Comparison of ENCODE assay signal across 8 cellular contexts in the genomic region with DNA sequence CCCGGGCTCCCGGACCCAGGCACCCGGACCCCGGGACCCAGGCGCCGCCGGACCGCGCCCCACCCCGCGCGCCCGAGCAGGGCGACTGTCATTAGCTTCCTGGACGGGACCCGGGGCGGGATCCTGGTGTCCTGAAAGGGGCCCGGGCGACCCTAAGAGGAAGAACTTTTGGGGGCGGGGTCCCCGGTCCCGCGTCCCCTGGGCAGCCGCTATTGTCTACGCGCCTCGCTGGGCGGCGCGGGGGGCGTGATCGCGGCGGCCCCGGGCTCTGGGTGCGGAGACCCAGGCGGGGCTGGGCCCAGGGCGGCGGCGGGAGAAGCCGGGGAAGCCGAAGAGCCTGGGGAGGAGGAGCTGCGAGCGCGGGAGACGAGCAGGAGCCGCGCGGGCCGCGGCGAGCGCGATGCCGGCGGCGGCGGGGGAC. TPM values are rescaled to one million over a fixed set of nuclear protein-coding genes. Genes with fewer than 3 reads are reported as not detected.
DNase-seq lines count a peak whose midpoint lies in the region; ATAC-seq and TF ChIP-seq lines count a peak whose summit lies in the region.

No MANE protein-coding gene starts in this region.

- TF ChIP-seq CTCF in breast epithelium (IDR thresholded peaks at IDR 0.05) = no peak

- H3K4me3 ChIP-seq in ACC112 (ENCODE audit: low read depth, low read length) (peak overlapping the region; percentile 68), breast epithelium (peak overlapping the region; percentile 69 to 87 (median 69)), mesendoderm (ENCODE audit: low read length) (peak overlapping the region; percentile 70)
- no peak overlapping the region for H3K4me3 ChIP-seq in CD8-positive, alpha-beta memory T cell (ENCODE audit: low read length)

- H2AK5ac ChIP-seq in mesendoderm (ENCODE audit: low read length) = no peak overlapping the region

- no peak overlapping the region for H4K5ac ChIP-seq in mesendoderm (ENCODE audit: low read length)

- no peak overlapping the region for H2BK5ac ChIP-seq in mesendoderm (ENCODE audit: low read length)

- H3K4me1 Mint-ChIP-seq in CD8-positive, alpha-beta memory T cell = peaks cover 10 to 14% (median 11%) of the 10 kb centered on the region in 3 donors

- H3K9me3 ChIP-seq in breast epithelium = no peaks in the 10 kb centered on the region
- H3K9me3 ChIP-seq in CD8-positive, alpha-beta memory T cell (ENCODE audit: low read length) = no peaks in the 10 kb centered on the region

- ATAC-seq in HG02759 (IDR thresholded peaks at IDR 0.05; ENCODE audit: unreplicated experiment) (peak; percentile 9), HG02981 (IDR thresholded peaks at IDR 0.05; ENCODE audit: unreplicated experiment) (no peak), HG03432 (IDR thresholded peaks at IDR 0.05; ENCODE audit: unreplicated experiment) (no peak)

- peaks cover 12% of the 10 kb centered on the region for H3K79me1 ChIP-seq in mesendoderm (ENCODE audit: low read length)

- no peaks in the 10 kb centered on the region for H3K36me3 ChIP-seq in ACC112 (ENCODE audit: insufficient read depth, low read length)
- no peaks in the 10 kb centered on the region for H3K36me3 ChIP-seq in breast epithelium
- H3K36me3 ChIP-seq in mesendoderm (ENCODE audit: control insufficient read depth, insufficient read depth, low read length) = no peaks in the 10 kb centered on the region
- no peaks in the 10 kb centered on the region for H3K36me3 ChIP-seq in CD8-positive, alpha-beta memory T cell (ENCODE audit: insufficient read depth, low read length)

- H3K18ac ChIP-seq in mesendoderm (ENCODE audit: low read length) = peak overlapping the region; percentile 13

- H3K27ac ChIP-seq in ACC112 (ENCODE audit: low read depth, low read length) = no peak overlapping the region
- H3K27ac ChIP-seq in breast epithelium = peak overlapping the region; percentile 64 to 76
- H3K27ac ChIP-seq in mesendoderm (ENCODE audit: low read depth, low read length) = peak overlapping the region; percentile 49
- no peak overlapping the region for H3K27ac ChIP-seq in CD8-positive, alpha-beta memory T cell (ENCODE audit: low read depth, low read length)

- peak overlapping the region; percentile 39 for H2BK120ac ChIP-seq in mesendoderm (ENCODE audit: low read depth, low read length)

- WGBS in mesendoderm (ENCODE audit: extremely low coverage, insufficient coverage, low lambda C conversion rate) = no CpG with 5 or more reads among the region's 58 CpGs

- H3K27me3 ChIP-seq in ACC112 (ENCODE audit: insufficient read depth, low read length) (peaks cover 70% of the 10 kb centered on the region), breast epithelium (peaks cover 0 to 3% of the 10 kb centered on the region in 2 donors), mesendoderm (ENCODE audit: insufficient read depth, low read length, poor library complexity) (no peaks in the 10 kb centered on the region)
- peaks cover 10% of the 10 kb centered on the region for H3K27me3 ChIP-seq in CD8-positive, alpha-beta memory T cell (ENCODE audit: insufficient read depth, low read length, poor library complexity, severe bottlenecking)

- H3K4me1 ChIP-seq in ACC112 (ENCODE audit: control insufficient read depth, insufficient read depth, low read length, unreplicated experiment) (no peaks in the 10 kb centered on the region), breast epithelium (peaks cover 0 to 9% of the 10 kb centered on the region in 2 donors), mesendoderm (ENCODE audit: control insufficient read depth, low read depth, low read length) (no peaks in the 10 kb centered on the region)
- no peaks in the 10 kb centered on the region for H3K4me1 ChIP-seq in CD8-positive, alpha-beta memory T cell (ENCODE audit: insufficient read depth, low read length)

- peak overlapping the region; percentile 87 for H4K8ac ChIP-seq in mesendoderm (ENCODE audit: low read depth, low read length)

- H3K9me3 Mint-ChIP-seq in CD8-positive, alpha-beta memory T cell = peaks cover 0 to 3% (median 0%) of the 10 kb centered on the region in 5 donors

- TF ChIP-seq POLR2A in breast epithelium (IDR thresholded peaks at IDR 0.05) = no peak

- CTCF ChIA-PET in CD8-positive, alpha-beta memory T cell (lab: Charles Lee) = interaction anchor here (1.0 kb wide), 1 partner anchor 15 kb away, joined by 3 read pairs; no protein-coding TSS in a partner anchor

- no peak overlapping the region for H3K27ac Mint-ChIP-seq in CD8-positive, alpha-beta memory T cell

- DNase-seq in breast epithelium (ENCODE audit: low spot score in 2 of 2) = no peak
- DNase-seq in mesendoderm = peak; percentile 47
- no peak for DNase-seq in SW480 (ENCODE audit: low spot score)
- no peak for DNase-seq in CD8-positive, alpha-beta memory T cell

- H3K4me2 ChIP-seq in mesendoderm (ENCODE audit: low read length) = peak overlapping the region; percentile 88

- peak overlapping the region; percentile 96 for H3K56ac ChIP-seq in mesendoderm (ENCODE audit: low read length)

- H3K23ac ChIP-seq in mesendoderm (ENCODE audit: low read length) = no peak overlapping the region

- peak overlapping the region; percentile 93 for H3K9ac ChIP-seq in mesendoderm (ENCODE audit: low read length)

- peaks cover 29 to 59% of the 10 kb centered on the region in 2 donors for H3K27me3 Mint-ChIP-seq in CD8-positive, alpha-beta memory T cell

- H3K79me2 ChIP-seq in ACC112 (ENCODE audit: control insufficient read depth, insufficient read depth, low read length, unreplicated experiment) (no peaks in the 10 kb centered on the region), mesendoderm (ENCODE audit: control insufficient read depth, insufficient read depth, low read length) (peaks cover 11% of the 10 kb centered on the region)

- no peak overlapping the region for H2BK15ac ChIP-seq in mesendoderm (replicated peaks; ENCODE audit: low read depth)

- H2AFZ ChIP-seq in ACC112 (ENCODE audit: low read length, unreplicated experiment) = no peak overlapping the region

- peaks cover 0 to 2% (median 0%) of the 10 kb centered on the region in 3 donors for H3K36me3 Mint-ChIP-seq in CD8-positive, alpha-beta memory T cell

- POLR2A ChIA-PET in CD8-positive, alpha-beta memory T cell (lab: Charles Lee) = no interaction called here

- intact Hi-C loops in breast epithelium (cut with DNase I; ENCODE audit: low total_unique reads) = loop anchor here (5.0 kb wide), 1 partner anchor 384 kb away; no protein-coding TSS in a partner anchor

- peak overlapping the region; percentile 82 for H3K4ac ChIP-seq in mesendoderm (ENCODE audit: low read depth, low read length)

- H3K4me3 Mint-ChIP-seq in CD8-positive, alpha-beta memory T cell = no peak overlapping the region

RNA-seq across cellular contexts. Expression of a gene that starts 0.5 kb away (rescaled TPM):
- total RNA-seq in breast epithelium = 1 to 10 TPM in 2 of 3 donors, under 1 TPM in 1; 0.32 to 2.0 (median 1.3) TPM
- 7.3 TPM for polyA plus RNA-seq in mesendoderm (2013, experiment 1 of 2)
- polyA plus RNA-seq in mesendoderm (2013, experiment 2 of 2) = 7.1 TPM
- under 1 TPM; 0.02 to 0.20 TPM for total RNA-seq in CD8-positive, alpha-beta memory T cell
- 0.06 TPM for polyA plus RNA-seq in CD8-positive, alpha-beta memory T cell

Comparison
In these comparisons a context has a peak if more than half of its experiments do, and no peak if none do; other contexts are left out.
1. H3K27ac ChIP-seq: peak in breast epithelium (2 of 2) and mesendoderm (single experiment); none in ACC112 (single experiment) and CD8-positive, alpha-beta memory T cell (single experiment).